12 cellular contexts compared by ENCODE assay signal in genomic region chr6:113672691-113673149, GRCh38.
DNase-seq lines count a peak whose midpoint lies in the region; ATAC-seq, FAIRE-seq and TF ChIP-seq lines count a peak whose summit lies in the region.
"Had no signal": no experiment of that assay in that cellular context is flagged by ENCODE, and none has a peak within 500 bp of the region (broad histone marks: within the 10 kb centered on the region; RNA-seq: fewer than 3 reads in every experiment).

No MANE protein-coding gene starts in this region.

- CTCF ChIA-PET in MCF 10A (lab: Yijun Ruan, JAX), result no interaction called here

- no TSS peak for BruUV-seq in MCF 10A (replicated peaks; lab: Mats Ljungman, UMichigan)

- no peak for TF ChIP-seq POLR2A in breast epithelium (IDR thresholded peaks at IDR 0.05)

- POLR2A ChIA-PET in MCF 10A (lab: Yijun Ruan, JAX), result interaction anchor here (0.6 to 0.9 kb wide), 2 partner anchors 183 to 1263 kb away, joined by 3 to 4 read pairs; no protein-coding TSS in a partner anchor

- in situ Hi-C loops in GM13976 (cut with MboI; ENCODE audit: low sequenced_read_pairs, unreplicated experiment), result no loop called here

- ATAC-seq in lower lobe of right lung (peak; percentile 63 to 69), aorta (ENCODE audit: low FRiP score) (peak; percentile 78)
- ATAC-seq in activated CD4-positive, CD25-positive, alpha-beta regulatory T cell treated with anti-CD3 and anti-CD28 coated beads, Interleukin-2, amount 50 U/mL, for 24 hours, result no peak
- ATAC-seq: CD8-positive, alpha-beta T cell; stimulated activated naive B cell treated with anti-CD40 and anti-IgM and Interleukin-4, amounts not matched to agents 10 μg/mL and 1 μg/mL and 100 μg/mL, for 72 hours had no signal

- peak overlapping the region; percentile 29 to 39 for H3K27ac ChIP-seq in breast epithelium
- peak overlapping the region; percentile 44 for H3K27ac ChIP-seq in lower lobe of right lung
- H3K27ac ChIP-seq in aorta (ENCODE audit: low read depth in 1 of 2, low read length in 2 of 2), result peak overlapping the region in 1 of 2 donors; percentile 1

- H3K4me3 ChIP-seq in breast epithelium, result peak overlapping the region; percentile 21 to 54 (median 37)
- peak overlapping the region; percentile 31 for H3K4me3 ChIP-seq in lower lobe of right lung
- peak overlapping the region; percentile 6 to 24 for H3K4me3 ChIP-seq in aorta (ENCODE audit: low read length in 2 of 2)

- H3K36me3 ChIP-seq in breast epithelium (no peaks in the 10 kb centered on the region), lower lobe of right lung (no peaks in the 10 kb centered on the region), aorta (ENCODE audit: control insufficient read depth in 1 of 2, insufficient read depth in 2 of 2, low read length in 1 of 2) (no peaks in the 10 kb centered on the region)

- intact Hi-C loops in breast epithelium (cut with DNase I; ENCODE audit: low total_unique reads), result no loop called here
- intact Hi-C loops in MCF 10A (cut with micrococcal nuclease), result no loop called here
- intact Hi-C loops in lower lobe of right lung (cut with DNase I), result no loop called here
- intact Hi-C loops in aorta (cut with DNase I), result no loop called here

- H3K9me3 Mint-ChIP-seq in MCF 10A (ENCODE audit: unreplicated experiment), result no peaks in the 10 kb centered on the region
- H3K9me3 Mint-ChIP-seq: CD8-positive, alpha-beta T cell; neural crest cell; stimulated activated naive B cell treated with anti-CD40 and anti-IgM and Interleukin-4, amounts not matched to agents 10 μg/mL and 1 μg/mL and 100 μg/mL, for 72 hours had no signal

- no peak overlapping the region for H3K4me3 Mint-ChIP-seq in MCF 10A (ENCODE audit: unreplicated experiment)
- H3K4me3 Mint-ChIP-seq: CD8-positive, alpha-beta T cell; neural crest cell; stimulated activated naive B cell treated with anti-CD40 and anti-IgM and Interleukin-4, amounts not matched to agents 10 μg/mL and 1 μg/mL and 100 μg/mL, for 72 hours had no signal

- no peaks in the 10 kb centered on the region for H3K27me3 Mint-ChIP-seq in MCF 10A (ENCODE audit: insufficient read depth, unreplicated experiment)
- H3K27me3 Mint-ChIP-seq: stimulated activated naive B cell treated with anti-CD40 and anti-IgM and Interleukin-4, amounts not matched to agents 10 μg/mL and 1 μg/mL and 100 μg/mL, for 72 hours had no signal

- TF ChIP-seq CTCF in breast epithelium (IDR thresholded peaks at IDR 0.05) (no peak), MCF 10A (IDR thresholded peaks at IDR 0.05; ENCODE audit: unreplicated experiment) (no peak), lower lobe of right lung (IDR thresholded peaks at IDR 0.05) (no peak), GM13976 (IDR thresholded peaks at IDR 0.05; ENCODE audit: borderline replicate concordance, control extremely low read depth, extremely low read depth, insufficient read depth, missing control alignments) (no peak)

- H3K9me3 ChIP-seq in breast epithelium, result no peaks in the 10 kb centered on the region
- no peaks in the 10 kb centered on the region for H3K9me3 ChIP-seq in lower lobe of right lung
- H3K9me3 ChIP-seq in aorta (ENCODE audit: control insufficient read depth, low read length), result no peaks in the 10 kb centered on the region

- 0 to 5% methylated on average over 5 of the region's 5 CpGs for WGBS in aorta, 2 donors

- no peak for DNase-seq in breast epithelium (ENCODE audit: low spot score in 2 of 2)
- no peak for DNase-seq in MCF 10A (ENCODE audit: unreplicated experiment)
- DNase-seq in cerebellum (ENCODE audit: low spot score), result peak; percentile 35
- DNase-seq in lower lobe of right lung, result peak; percentile 58
- DNase-seq in aorta, result peak; percentile 74 to 81
- no peak for DNase-seq in GM13976 (ENCODE audit: low spot score)
- no peak for DNase-seq in frontal cortex (ENCODE audit: low spot score in 2 of 2)
- DNase-seq: CD8-positive, alpha-beta T cell; effector CD4-positive, alpha-beta T cell; stimulated activated naive B cell treated with anti-CD40 and anti-IgM and Interleukin-4, amounts not matched to agents 10 μg/mL and 1 μg/mL and 100 μg/mL, for 72 hours had no signal

- no peaks in the 10 kb centered on the region for H3K4me1 ChIP-seq in breast epithelium
- H3K4me1 ChIP-seq in lower lobe of right lung, result peaks cover 40% of the 10 kb centered on the region
- no peaks in the 10 kb centered on the region for H3K4me1 ChIP-seq in aorta (ENCODE audit: control insufficient read depth in 1 of 2, insufficient read depth in 2 of 2, low read length in 2 of 2)

- H3K4me1 Mint-ChIP-seq in MCF 10A (ENCODE audit: insufficient read depth, unreplicated experiment), result no peaks in the 10 kb centered on the region

- H3K36me3 Mint-ChIP-seq in MCF 10A (ENCODE audit: insufficient read depth, unreplicated experiment), result no peaks in the 10 kb centered on the region
- H3K36me3 Mint-ChIP-seq: CD8-positive, alpha-beta T cell; stimulated activated naive B cell treated with anti-CD40 and anti-IgM and Interleukin-4, amounts not matched to agents 10 μg/mL and 1 μg/mL and 100 μg/mL, for 72 hours had no signal

- no peak for FAIRE-seq in frontal cortex (lab: Jason Lieb, UNC)

- H3K27ac Mint-ChIP-seq in MCF 10A (ENCODE audit: low read depth, unreplicated experiment), result no peak overlapping the region
- H3K27ac Mint-ChIP-seq: CD8-positive, alpha-beta T cell; stimulated activated naive B cell treated with anti-CD40 and anti-IgM and Interleukin-4, amounts not matched to agents 10 μg/mL and 1 μg/mL and 100 μg/mL, for 72 hours had no signal

- no peaks in the 10 kb centered on the region for H3K27me3 ChIP-seq in breast epithelium
- no peaks in the 10 kb centered on the region for H3K27me3 ChIP-seq in lower lobe of right lung (ENCODE audit: low read depth)
- H3K27me3 ChIP-seq in aorta (ENCODE audit: control insufficient read depth in 1 of 2, insufficient read depth in 2 of 2, low read length in 1 of 2), result no peaks in the 10 kb centered on the region

Comparison
In these comparisons a context has a peak if more than half of its experiments do, and no peak if none do; other contexts are left out.
1. DNase-seq: peak in cerebellum (single experiment), lower lobe of right lung (single experiment) and aorta (2 of 2); none in breast epithelium (0 of 2), MCF 10A (single experiment), GM13976 (single experiment) and frontal cortex (0 of 2).
2. ATAC-seq: peak in lower lobe of right lung (2 of 2) and aorta (single experiment); none in activated CD4-positive, CD25-positive, alpha-beta regulatory T cell treated with anti-CD3 and anti-CD28 coated beads, Interleukin-2, amount 50 U/mL, for 24 hours (0 of 2).
3. Peak in every context shown above with its lines, with median percentiles within 50 percentile points of each other: H3K4me3 ChIP-seq.